Comparison of ENCODE assay signal across 20 cellular contexts in genomic region chr2:240810621-240811020, GRCh38. TPM values are rescaled to one million over a fixed set of nuclear protein-coding genes. Genes with fewer than 3 reads are reported as not detected.
DNase-seq lines count a peak whose midpoint lies in the region; ATAC-seq and TF ChIP-seq lines count a peak whose summit lies in the region.
"Had no signal": no experiment of that assay in that cellular context is flagged by ENCODE, and none has a peak within 500 bp of the region (broad histone marks: within the 10 kb centered on the region; RNA-seq: fewer than 3 reads in every experiment).

No MANE protein-coding gene starts in this region.

- no peaks in the 10 kb centered on the region for H3K36me3 ChIP-seq in suprapubic skin
- H3K36me3 ChIP-seq: BLaER1 treated with 17β-estradiol and CSF1 and Interleukin-3, amounts not matched to agents 10 nM and 100 nM had no signal

- no peaks in the 10 kb centered on the region for H3K23me2 ChIP-seq in H9 (ENCODE audit: insufficient read length, low read depth, low read length, poor library complexity, severe bottlenecking)

- H3K4me1 Mint-ChIP-seq in H9, result peaks cover 9 to 15% of the 10 kb centered on the region in 2 experiments
- H3K4me1 Mint-ChIP-seq: CD8-positive, alpha-beta memory T cell had no signal

- H3K18ac ChIP-seq in H9 (ENCODE audit: insufficient read length, low read depth, low read length), result no peak overlapping the region

- peaks cover 56% of the 10 kb centered on the region for H3K79me2 ChIP-seq in H9 (ENCODE audit: insufficient read depth, low read length)

- ATAC-seq in GM18907 (IDR thresholded peaks at IDR 0.05; ENCODE audit: unreplicated experiment), result no peak

- no peaks in the 10 kb centered on the region for H3K9me3 ChIP-seq in H9 (ENCODE audit: control insufficient read depth, low read depth, low read length)
- no peaks in the 10 kb centered on the region for H3K9me3 ChIP-seq in suprapubic skin

- peak; percentile 58 for DNase-seq in activated effector memory CD4-positive, alpha-beta T cell treated with anti-CD3 and anti-CD28 coated beads, Interleukin-2, amount 50 U/mL, for 16 hours
- DNase-seq in activated effector memory CD4-positive, alpha-beta T cell treated with Interleukin-2 at 50 U/mL for 16 hours, result no peak
- DNase-seq in H9 (peak; percentile 19), mesenteric fat pad (ENCODE audit: low spot score) (peak; percentile 84), suprapubic skin (ENCODE audit: low spot score in 2 of 2) (peak; percentile 42 to 62), NCI-H748 (lab: John Stamatoyannopoulos, UW; ENCODE audit: unreplicated experiment) (no peak), NCI-H69 (lab: John Stamatoyannopoulos, UW) (no peak)
- DNase-seq: CD8-positive, alpha-beta memory T cell; DMS79 treated with DMSO at 0.1 percent for 48 hours; GOT3; MV-4-11; NCI-H1930; NCI-H2171; NCI-H446; NCI-H774; PC-9 had no signal

- peaks cover 1% of the 10 kb centered on the region; the same call in 1 of the 2 replicates for H3K27me3 Mint-ChIP-seq in H9 (ENCODE audit: low read depth)

- no peak overlapping the region for H3K9ac ChIP-seq in H9 (ENCODE audit: extremely low read depth, insufficient read length, low read length)
- H3K9ac ChIP-seq: BLaER1 treated with 17β-estradiol and CSF1 and Interleukin-3, amounts not matched to agents 10 nM and 100 nM had no signal

- H4K8ac ChIP-seq in H9 (replicated peaks; ENCODE audit: insufficient read length, low read depth, low read length), result no peak overlapping the region

- H3K9me3 Mint-ChIP-seq in H9, result peaks cover 17 to 21% of the 10 kb centered on the region in 2 experiments

- H3K4ac ChIP-seq in H9 (ENCODE audit: low read depth, low read length), result no peak overlapping the region

- H3K27me3 ChIP-seq in H9 (ENCODE audit: insufficient read depth, low read length) (no peaks in the 10 kb centered on the region), suprapubic skin (peaks cover 29% of the 10 kb centered on the region)

- H3K79me1 ChIP-seq in H9 (ENCODE audit: insufficient read depth, low read depth, low read length, poor library complexity, severe bottlenecking), result peaks cover 10% of the 10 kb centered on the region

- TF ChIP-seq EP300 in suprapubic skin (IDR thresholded peaks at IDR 0.05), result no peak

- no peak overlapping the region for H3K14ac ChIP-seq in H9 (ENCODE audit: insufficient read depth, low read length)

- H2BK12ac ChIP-seq in H9 (ENCODE audit: insufficient read length, low read depth, low read length), result no peak overlapping the region

- no peak overlapping the region for H2BK120ac ChIP-seq in H9 (ENCODE audit: low read depth, low read length, poor library complexity, severe bottlenecking)

- no peak overlapping the region for H3K4me2 ChIP-seq in H9 (ENCODE audit: insufficient read depth, insufficient read length, low read length)
- H3K4me2 ChIP-seq: A549; BLaER1 treated with 17β-estradiol and CSF1 and Interleukin-3, amounts not matched to agents 10 nM and 100 nM; PC-9 had no signal

- no peak overlapping the region for H2BK20ac ChIP-seq in H9 (ENCODE audit: low read depth, low read length, poor library complexity, severe bottlenecking)

- H2AFZ ChIP-seq in H9 (ENCODE audit: low read length), result no peak overlapping the region
- H2AFZ ChIP-seq: PC-9 had no signal

- no peak for TF ChIP-seq CTCF in H9 (conservative IDR thresholded peaks at IDR 0.05)
- no peak for TF ChIP-seq CTCF in suprapubic skin (IDR thresholded peaks at IDR 0.05)

- H3K36me3 Mint-ChIP-seq in H9 (ENCODE audit: insufficient read depth in 1 of 3, low read depth in 3 of 3), result peaks cover 51 to 74% (median 64%) of the 10 kb centered on the region in 3 experiments

- WGBS in H9 (ENCODE audit: extremely low coverage, insufficient read length, low lambda C conversion rate), result no CpG with 5 or more reads among the region's 16 CpGs
- WGBS in suprapubic skin, result 93% methylated on average over 16 of the region's 16 CpGs

- peaks cover 2% of the 10 kb centered on the region for H4K20me1 ChIP-seq in H9 (ENCODE audit: control insufficient read depth, insufficient read depth, insufficient read length)
- H4K20me1 ChIP-seq: BLaER1 treated with 17β-estradiol and CSF1 and Interleukin-3, amounts not matched to agents 10 nM and 100 nM had no signal

- H3K4me3 ChIP-seq in suprapubic skin, result no peak overlapping the region
- H3K4me3 ChIP-seq: A549; BLaER1 treated with 17β-estradiol and CSF1 and Interleukin-3, amounts not matched to agents 10 nM and 100 nM; PC-9 had no signal

- TF ChIP-seq POLR2A in suprapubic skin (IDR thresholded peaks at IDR 0.05), result no peak

- H3K27ac ChIP-seq in H9 (ENCODE audit: insufficient read length, low read depth, low read length) (no peak overlapping the region), suprapubic skin (no peak overlapping the region)
- H3K27ac ChIP-seq: A549; BLaER1 treated with 17β-estradiol and CSF1 and Interleukin-3, amounts not matched to agents 10 nM and 100 nM; PC-9 had no signal

- H3T11ph ChIP-seq in H9 (ENCODE audit: low read length), result no peak overlapping the region

- H3K4me1 ChIP-seq in H9 (ENCODE audit: insufficient read depth, low read length) (peaks cover 3% of the 10 kb centered on the region; the same call in 1 of the 2 replicates), suprapubic skin (no peaks in the 10 kb centered on the region)
- H3K4me1 ChIP-seq: A549; BLaER1 treated with 17β-estradiol and CSF1 and Interleukin-3, amounts not matched to agents 10 nM and 100 nM had no signal

- no peak overlapping the region for H4K91ac ChIP-seq in H9 (ENCODE audit: insufficient read length, low read depth, low read length)

- H3K27ac Mint-ChIP-seq in H9, result peak overlapping the region in 2 of 3 experiments; percentile 82 to 88; a peak in 2 of 7 replicates

- peak overlapping the region in 1 of 2 experiments; percentile 51; a peak in 2 of 5 replicates for H3K4me3 Mint-ChIP-seq in H9
- H3K4me3 Mint-ChIP-seq: CD8-positive, alpha-beta memory T cell had no signal

- no peak overlapping the region for H3K23ac ChIP-seq in H9 (ENCODE audit: insufficient read length, low read depth, low read length)

- no peak overlapping the region for H3K56ac ChIP-seq in H9 (ENCODE audit: insufficient read length, low read depth, low read length)

- no peak overlapping the region for H4K5ac ChIP-seq in H9 (ENCODE audit: insufficient read length, low read depth, low read length)

- no peak overlapping the region for H2BK5ac ChIP-seq in H9 (ENCODE audit: insufficient read length, low read length)

- H2AK5ac ChIP-seq in H9 (ENCODE audit: insufficient read length, low read length), result no peak overlapping the region

- H2BK15ac ChIP-seq in H9 (ENCODE audit: low read depth, low read length), result no peak overlapping the region

RNA-seq across cellular contexts. Expression of gene KIF1A, which starts 9.4 kb away (rescaled TPM):
- 188 and 204 TPM in 2 replicates for total RNA-seq in H9 (2021)
- total RNA-seq in mesenteric fat pad, result not detected
- total RNA-seq in suprapubic skin, result 10 to 100 TPM in 1 of 4 donors, 1 to 10 TPM in 3; 2.9 to 15.9 (median 3.2) TPM
- total RNA-seq: PC-9 had no signal

RNA-seq across cellular contexts. Expression of gene AGXT, which starts 58.0 kb away (rescaled TPM):
- total RNA-seq in H9 (2021) (not detected in 2 replicates), mesenteric fat pad (0.32 TPM), suprapubic skin (under 1 TPM in 1 of 4 donors, not detected in 3; 0.80 TPM)
- total RNA-seq: CD8-positive, alpha-beta memory T cell; G401; PC-9 had no signal

Comparison
In these comparisons a context has a peak if more than half of its experiments do, and no peak if none do; other contexts are left out.
1. DNase-seq: peak in activated effector memory CD4-positive, alpha-beta T cell treated with anti-CD3 and anti-CD28 coated beads, Interleukin-2, amount 50 U/mL, for 16 hours (single experiment), H9 (single experiment), mesenteric fat pad (single experiment) and suprapubic skin (2 of 2); none in activated effector memory CD4-positive, alpha-beta T cell treated with Interleukin-2 at 50 U/mL for 16 hours (single experiment), NCI-H748 (single experiment) and NCI-H69 (single experiment).
2. RNA of gene KIF1A, which starts 9.4 kb away (total RNA-seq): 188 to 204 TPM in H9; 2.9 to 15.9 TPM in suprapubic skin and not detected in mesenteric fat pad (single experiment); every median in the first group is over 10 times any median in the second.